In the genomic region with DNA sequence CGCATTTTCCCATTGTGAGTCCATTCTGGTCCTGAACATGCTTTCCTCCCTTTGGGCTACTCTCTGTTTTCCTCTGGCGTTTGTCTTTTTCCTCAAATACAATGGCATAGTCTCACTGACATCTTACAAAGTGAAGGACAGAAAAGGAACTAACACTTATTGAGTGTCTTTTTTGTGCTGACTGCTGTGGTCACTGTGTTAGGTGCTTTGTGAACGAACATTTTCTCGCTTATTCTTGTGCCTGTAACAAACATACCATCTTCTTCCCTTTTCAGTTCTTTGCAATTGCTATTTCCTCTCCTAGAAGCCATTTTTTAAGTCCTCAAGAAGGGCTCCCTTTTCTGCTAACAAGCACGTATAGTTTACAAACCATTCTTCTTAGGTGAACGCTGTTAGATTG, we compare ENCODE assay signal across 18 cellular contexts.
"Had no signal": no experiment of that assay in that cellular context is flagged by ENCODE, and none has a peak within 500 bp of the region (broad histone marks: within the 10 kb centered on the region; RNA-seq: fewer than 3 reads in every experiment).

No MANE protein-coding gene starts in this region.

- H3K4me3 ChIP-seq: esophagus muscularis mucosa, lung, psoas muscle, testis had no signal

- H3K27ac Mint-ChIP-seq: stimulated activated naive CD8-positive, alpha-beta T cell treated with anti-CD3 and anti-CD28 coated beads, Interleukin-15, Interleukin-2, amounts not matched to agents 100 ng/mL and 50 ng/mL, for 24 hours had no signal

- H3K9me3 ChIP-seq: esophagus muscularis mucosa, psoas muscle, testis had no signal

- H3K27me3 ChIP-seq: brain microvascular endothelial cell, esophagus muscularis mucosa, testis had no signal

- FAIRE-seq: endometrium, urothelium cell line had no signal

- H3K27ac ChIP-seq: brain microvascular endothelial cell, esophagus muscularis mucosa, psoas muscle, testis, WERI-Rb-1 had no signal

- ATAC-seq: activated naive CD4-positive, alpha-beta T cell treated with anti-CD3 and anti-CD28 coated beads, Interleukin-2, amount 50 U/mL, for 72 hours; left cardiac atrium; naive thymus-derived CD8-positive, alpha-beta T cell; sciatic nerve had no signal

- H3K4me3 Mint-ChIP-seq: stimulated activated naive CD8-positive, alpha-beta T cell treated with anti-CD3 and anti-CD28 coated beads, Interleukin-15, Interleukin-2, amounts not matched to agents 100 ng/mL and 50 ng/mL, for 24 hours had no signal

- H3K36me3 ChIP-seq: brain microvascular endothelial cell, esophagus muscularis mucosa, WERI-Rb-1 had no signal

- H3K4me1 ChIP-seq: psoas muscle, testis had no signal

- H3K27me3 Mint-ChIP-seq: naive thymus-derived CD8-positive, alpha-beta T cell; stimulated activated naive CD8-positive, alpha-beta T cell treated with anti-CD3 and anti-CD28 coated beads, Interleukin-15, Interleukin-2, amounts not matched to agents 100 ng/mL and 50 ng/mL, for 24 hours had no signal

- DNase-seq: activated CD4-positive, alpha-beta T cell treated with anti-CD3 and anti-CD28 coated beads for 48 hours; activated CD8-positive, alpha-beta memory T cell treated with anti-CD3 and anti-CD28 coated beads for 24 hours; brain microvascular endothelial cell; foreskin fibroblast; left cardiac atrium; naive thymus-derived CD8-positive, alpha-beta T cell; occipital lobe; psoas muscle; stimulated activated CD4-positive, alpha-beta T cell treated with anti-CD3 and anti-CD28 coated beads, Interleukin-2, amount 100 ng/mL, for 48 hours; testis; WERI-Rb-1 had no signal
